21 cellular contexts compared by ENCODE assay signal in genomic region chr1:231549733-231550447, GRCh38. TPM values are rescaled to one million over a fixed set of nuclear protein-coding genes. Genes with fewer than 3 reads are reported as not detected.
DNase-seq lines count a peak whose midpoint lies in the region; ATAC-seq, FAIRE-seq and TF ChIP-seq lines count a peak whose summit lies in the region.
"Had no signal": no experiment of that assay in that cellular context is flagged by ENCODE, and none has a peak within 500 bp of the region (broad histone marks: within the 10 kb centered on the region; RNA-seq: fewer than 3 reads in every experiment).

No MANE protein-coding gene starts in this region.

- H3K9me2 ChIP-seq in Karpas-422 (replicated peaks; ENCODE audit: insufficient read depth, low read length): no peaks in the 10 kb centered on the region

- no peak for TF ChIP-seq POLR2A in GM12891 (IDR thresholded peaks at IDR 0.05; ENCODE audit: low read depth, low read length)

- H2AFZ ChIP-seq in Karpas-422 (ENCODE audit: low read length): no peak overlapping the region

- no peaks in the 10 kb centered on the region for H3K9me3 Mint-ChIP-seq in CD4-positive, CD25-positive, alpha-beta regulatory T cell
- H3K9me3 Mint-ChIP-seq in glutamatergic neuron (ENCODE audit: unreplicated experiment): no peaks in the 10 kb centered on the region
- H3K9me3 Mint-ChIP-seq: CD14-positive monocyte; T-helper 2 cell treated with Interferon-gamma antibody and Interleukin-4, amounts not matched to agents 5 μg/mL and 100 μg/mL, for 36 hours had no signal

- no peak for TF ChIP-seq CTCF in glutamatergic neuron (IDR thresholded peaks at IDR 0.05; ENCODE audit: partially characterized antibody, unreplicated experiment)

- no peak overlapping the region for H3K4me3 Mint-ChIP-seq in CD4-positive, CD25-positive, alpha-beta regulatory T cell
- no peak overlapping the region for H3K4me3 Mint-ChIP-seq in glutamatergic neuron (ENCODE audit: unreplicated experiment)
- H3K4me3 Mint-ChIP-seq: B cell; CD14-positive monocyte; T-helper 2 cell treated with Interferon-gamma antibody and Interleukin-4, amounts not matched to agents 5 μg/mL and 100 μg/mL, for 36 hours had no signal

- H3K27me3 ChIP-seq in CD4-positive, CD25-positive, alpha-beta regulatory T cell (ENCODE audit: control insufficient read depth, insufficient read depth, low read length): no peaks in the 10 kb centered on the region
- no peaks in the 10 kb centered on the region for H3K27me3 ChIP-seq in Karpas-422 (ENCODE audit: low read length)
- H3K27me3 ChIP-seq: SJCRH30 had no signal

- no peak overlapping the region for H3K9ac ChIP-seq in Karpas-422 (ENCODE audit: low read length)

- H3K4me3 ChIP-seq in CD4-positive, CD25-positive, alpha-beta regulatory T cell (ENCODE audit: low read depth, low read length): no peak overlapping the region
- H3K4me3 ChIP-seq in Karpas-422 (ENCODE audit: low read length): no peak overlapping the region
- H3K4me3 ChIP-seq: SJCRH30 had no signal

- H3K27me3 Mint-ChIP-seq in CD4-positive, CD25-positive, alpha-beta regulatory T cell: no peaks in the 10 kb centered on the region
- no peaks in the 10 kb centered on the region for H3K27me3 Mint-ChIP-seq in glutamatergic neuron (ENCODE audit: unreplicated experiment)
- H3K27me3 Mint-ChIP-seq: B cell had no signal

- peak overlapping the region in 2 of 3 donors; percentile 48 to 52 for H3K27ac Mint-ChIP-seq in CD4-positive, CD25-positive, alpha-beta regulatory T cell
- peak overlapping the region; percentile 19 for H3K27ac Mint-ChIP-seq in glutamatergic neuron (ENCODE audit: unreplicated experiment)
- H3K27ac Mint-ChIP-seq: B cell; T-helper 2 cell treated with Interferon-gamma antibody and Interleukin-4, amounts not matched to agents 5 μg/mL and 100 μg/mL, for 36 hours had no signal

- peaks cover 83% of the 10 kb centered on the region for H3K79me2 ChIP-seq in Karpas-422 (ENCODE audit: low read length)

- H3K4me1 Mint-ChIP-seq in CD4-positive, CD25-positive, alpha-beta regulatory T cell: peaks cover 24 to 36% (median 32%) of the 10 kb centered on the region in 4 donors
- peaks cover 30% of the 10 kb centered on the region for H3K4me1 Mint-ChIP-seq in glutamatergic neuron (ENCODE audit: low read depth, unreplicated experiment)
- H3K4me1 Mint-ChIP-seq: B cell had no signal

- H3K4me1 ChIP-seq in CD4-positive, CD25-positive, alpha-beta regulatory T cell (ENCODE audit: control insufficient read depth, insufficient read depth, low read length, poor library complexity, severe bottlenecking): no peaks in the 10 kb centered on the region
- peaks cover 21% of the 10 kb centered on the region for H3K4me1 ChIP-seq in Karpas-422 (ENCODE audit: low read length)
- H3K4me1 ChIP-seq: SJCRH30 had no signal

- H3K27ac ChIP-seq in CD4-positive, CD25-positive, alpha-beta regulatory T cell (ENCODE audit: insufficient read depth, low read length, poor library complexity, severe bottlenecking): no peak overlapping the region
- no peak overlapping the region for H3K27ac ChIP-seq in Karpas-422 (ENCODE audit: low read length)
- H3K27ac ChIP-seq: SJCRH30 had no signal

- no peaks in the 10 kb centered on the region for H3K9me3 ChIP-seq in CD4-positive, CD25-positive, alpha-beta regulatory T cell (ENCODE audit: control insufficient read depth in 2 of 2, low read length in 2 of 2)
- no peaks in the 10 kb centered on the region for H3K9me3 ChIP-seq in Karpas-422 (ENCODE audit: low read length)
- H3K9me3 ChIP-seq: SJCRH30 had no signal

- peak overlapping the region; percentile 2 for H3K4me2 ChIP-seq in Karpas-422 (ENCODE audit: low read depth, low read length, poor library complexity, severe bottlenecking)

- no peak for ATAC-seq in CD4-positive, CD25-positive, alpha-beta regulatory T cell (ENCODE audit: low read depth in 2 of 2)
- ATAC-seq in GM18511 (IDR thresholded peaks at IDR 0.05; ENCODE audit: unreplicated experiment): no peak
- ATAC-seq: Right ventricle myocardium inferior had no signal

- peaks cover 33% of the 10 kb centered on the region for H3K36me3 Mint-ChIP-seq in CD4-positive, CD25-positive, alpha-beta regulatory T cell
- no peaks in the 10 kb centered on the region for H3K36me3 Mint-ChIP-seq in glutamatergic neuron (ENCODE audit: unreplicated experiment)

- H4K20me1 ChIP-seq in Karpas-422 (ENCODE audit: insufficient read depth, low read depth, low read length): no peaks in the 10 kb centered on the region

- FAIRE-seq in GM12891 (lab: Jason Lieb, UNC): peak; percentile 52
- FAIRE-seq: GM19239, H54 had no signal

- peaks cover 15% of the 10 kb centered on the region for H3K36me3 ChIP-seq in CD4-positive, CD25-positive, alpha-beta regulatory T cell (ENCODE audit: control insufficient read depth, insufficient read depth, low read length)
- H3K36me3 ChIP-seq in Karpas-422 (ENCODE audit: insufficient read depth, low read length): peaks cover 30% of the 10 kb centered on the region

- DNase-seq in CD4-positive, CD25-positive, alpha-beta regulatory T cell: no peak
- DNase-seq in GM12891 (ENCODE audit: insufficient read length, low spot score): no peak
- no peak for DNase-seq in Karpas-422
- no peak for DNase-seq in glutamatergic neuron
- no peak for DNase-seq in retina
- DNase-seq in HuH-7 (ENCODE audit: low spot score): no peak
- DNase-seq: MV-4-11; NCI-H1105; NCI-H1436 treated with DMSO at 0.1 percent for 48 hours; NCI-H1930; NCI-H2107; NCI-H774; NK-92 treated with Interleukin-12 subunit alpha and Interleukin-12 subunit beta, amount 100 ng/mL, for 24 hours had no signal

TF ChIP-seq in GM12891, 5 proteins besides CTCF, POLR2A, EP300 and RAD21:
- TF ChIP-seq PAX5 (IDR thresholded peaks at IDR 0.05; ENCODE audit: insufficient read depth, low read length, severe bottlenecking) (no peak), SPI1 (IDR thresholded peaks at IDR 0.05; ENCODE audit: low read depth, low read length) (no peak), POLR2AphosphoS5 (IDR thresholded peaks at IDR 0.05; ENCODE audit: low read depth, low read length) (no peak), POU2F2 (IDR thresholded peaks at IDR 0.05; ENCODE audit: low read depth, low read length) (no peak), TAF1 (IDR thresholded peaks at IDR 0.05; ENCODE audit: low read depth, low read length) (no peak)
TF ChIP-seq in GM12891: peak in this region for 0.

RNA-seq across cellular contexts. Expression of gene TSNAX, which starts 21.4 kb away (rescaled TPM):
- 34.8 TPM for total RNA-seq in CD4-positive, CD25-positive, alpha-beta regulatory T cell
- 100 to 1,000 TPM in 2 of 4 donors, 10 to 100 TPM in 2; 93.4 to 117 (median 106) TPM for polyA plus RNA-seq in CD4-positive, CD25-positive, alpha-beta regulatory T cell
- 24.8 TPM for polyA plus RNA-seq in GM12891 (2012; ENCODE audit: low read depth, missing spikeins)
- total RNA-seq in Karpas-422 (2014; rRNA removed; shearing (Covaris generic); ENCODE audit: low replicate concordance): 29.0 and 45.4 TPM in 2 replicates
- total RNA-seq in glutamatergic neuron (ENCODE audit: unreplicated experiment): 41.1 TPM
